16 cellular contexts compared by ENCODE assay signal in the genomic region with DNA sequence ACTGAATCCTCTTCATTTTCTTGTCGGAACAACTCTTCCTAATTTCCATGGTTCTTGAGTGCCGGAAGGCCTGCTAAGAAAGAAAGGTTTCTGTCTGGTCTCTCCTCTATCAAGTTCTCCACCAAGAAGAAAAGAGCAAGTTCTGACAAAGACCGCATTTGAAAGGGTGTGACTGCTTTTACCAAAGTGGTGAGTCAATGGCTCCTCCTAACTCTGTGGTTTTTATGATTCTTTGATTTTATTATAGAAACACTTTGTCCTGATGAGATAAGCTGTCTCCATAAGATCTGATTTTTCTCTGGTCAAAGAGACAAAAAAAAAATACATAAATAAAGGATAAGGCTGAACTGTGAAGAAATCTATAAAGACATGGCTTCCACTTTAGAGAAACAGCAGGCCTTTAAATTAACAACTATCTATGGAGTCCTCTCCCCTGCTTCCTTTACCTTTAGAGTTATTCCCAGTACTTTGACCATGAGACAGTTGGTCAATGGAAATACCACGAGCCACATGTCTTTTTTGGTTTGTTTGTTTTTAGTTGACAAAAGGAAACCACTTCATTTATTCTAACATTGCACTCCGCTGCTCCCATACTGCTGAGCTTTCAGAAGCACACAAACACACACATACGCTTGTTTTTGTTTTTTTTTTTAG.
A peak's percentile ranks its signal among the peaks of the same experiment; 100 is the strongest.
DNase-seq lines count a peak whose midpoint lies in the region; ATAC-seq and TF ChIP-seq lines count a peak whose summit lies in the region.
"Had no signal": no experiment of that assay in that cellular context is flagged by ENCODE, and none has a peak within 500 bp of the region (broad histone marks: within the 10 kb centered on the region; RNA-seq: fewer than 3 reads in every experiment).

No MANE protein-coding gene starts in this region.

- H3K9ac ChIP-seq in adipocyte (ENCODE audit: low read length), result no peak overlapping the region

- peaks cover 30% of the 10 kb centered on the region for H3K4me1 Mint-ChIP-seq in activated naive CD8-positive, alpha-beta T cell treated with anti-CD3 and anti-CD28 coated beads, Interleukin-2, amount 50 U/mL, for 24 hours
- H3K4me1 Mint-ChIP-seq in activated naive CD8-positive, alpha-beta T cell treated with anti-CD3 and anti-CD28 coated beads for 36 hours, result peaks cover 22% of the 10 kb centered on the region
- H3K4me1 Mint-ChIP-seq in activated T-helper 1 cell treated with anti-CD3 and anti-CD28 coated beads, Interleukin-12 subunit alpha, Interleukin-12 subunit beta, Interleukin-2, Interleukin-4 antibody, amounts not matched to agents 30 ng/mL and 10 ng/mL and 1 ng/mL, durations not matched to agents 14 hours and 24 hours and 36 hours (ENCODE audit: low read depth), result peaks cover 5% of the 10 kb centered on the region

- no peaks in the 10 kb centered on the region for H3K27me3 ChIP-seq in adipocyte (replicated peaks; ENCODE audit: control insufficient read depth, insufficient read depth, low read length)
- no peaks in the 10 kb centered on the region for H3K27me3 ChIP-seq in upper lobe of right lung
- H3K27me3 ChIP-seq: upper lobe of left lung had no signal

- H3K36me3 ChIP-seq in adipocyte (ENCODE audit: control insufficient read depth, insufficient read depth, low read length, severe bottlenecking), result peaks cover 7% of the 10 kb centered on the region
- peaks cover 16% of the 10 kb centered on the region for H3K36me3 ChIP-seq in upper lobe of right lung

- H3K4me3 Mint-ChIP-seq in activated naive CD8-positive, alpha-beta T cell treated with anti-CD3 and anti-CD28 coated beads, Interleukin-2, amount 50 U/mL, for 24 hours, result no peak overlapping the region
- no peak overlapping the region for H3K4me3 Mint-ChIP-seq in activated naive CD8-positive, alpha-beta T cell treated with anti-CD3 and anti-CD28 coated beads for 36 hours
- no peak overlapping the region for H3K4me3 Mint-ChIP-seq in activated T-helper 1 cell treated with anti-CD3 and anti-CD28 coated beads, Interleukin-12 subunit alpha, Interleukin-12 subunit beta, Interleukin-2, Interleukin-4 antibody, amounts not matched to agents 30 ng/mL and 10 ng/mL and 1 ng/mL, durations not matched to agents 14 hours and 24 hours and 36 hours

- H3K9me3 Mint-ChIP-seq in activated naive CD8-positive, alpha-beta T cell treated with anti-CD3 and anti-CD28 coated beads, Interleukin-2, amount 50 U/mL, for 24 hours, result no peaks in the 10 kb centered on the region
- H3K9me3 Mint-ChIP-seq in activated naive CD8-positive, alpha-beta T cell treated with anti-CD3 and anti-CD28 coated beads for 36 hours, result no peaks in the 10 kb centered on the region
- H3K9me3 Mint-ChIP-seq in activated T-helper 1 cell treated with anti-CD3 and anti-CD28 coated beads, Interleukin-12 subunit alpha, Interleukin-12 subunit beta, Interleukin-2, Interleukin-4 antibody, amounts not matched to agents 30 ng/mL and 10 ng/mL and 1 ng/mL, durations not matched to agents 14 hours and 24 hours and 36 hours, result no peaks in the 10 kb centered on the region

- TF ChIP-seq CTCF in upper lobe of right lung (IDR thresholded peaks at IDR 0.05), result no peak

- intact Hi-C loops in upper lobe of right lung (cut with DNase I) (no loop called here), cardiac septum (cut with DNase I) (no loop called here)
- intact Hi-C loops in activated T-helper 1 cell treated with anti-CD3 and anti-CD28 coated beads, Interleukin-12 subunit alpha, Interleukin-12 subunit beta, Interleukin-2, Interleukin-4 antibody, amounts not matched to agents 30 ng/mL and 10 ng/mL and 1 ng/mL, durations not matched to agents 14 hours and 24 hours and 36 hours (cut with micrococcal nuclease), result loop anchor here (10.0 kb wide), 1 partner anchor 46 kb away; no protein-coding TSS in a partner anchor

- H3K27ac ChIP-seq in upper lobe of right lung, result no peak overlapping the region
- H3K27ac ChIP-seq: upper lobe of left lung had no signal

- no peaks in the 10 kb centered on the region for H3K27me3 Mint-ChIP-seq in activated naive CD8-positive, alpha-beta T cell treated with anti-CD3 and anti-CD28 coated beads, Interleukin-2, amount 50 U/mL, for 24 hours
- no peaks in the 10 kb centered on the region for H3K27me3 Mint-ChIP-seq in activated naive CD8-positive, alpha-beta T cell treated with anti-CD3 and anti-CD28 coated beads for 36 hours
- no peaks in the 10 kb centered on the region for H3K27me3 Mint-ChIP-seq in activated T-helper 1 cell treated with anti-CD3 and anti-CD28 coated beads, Interleukin-12 subunit alpha, Interleukin-12 subunit beta, Interleukin-2, Interleukin-4 antibody, amounts not matched to agents 30 ng/mL and 10 ng/mL and 1 ng/mL, durations not matched to agents 14 hours and 24 hours and 36 hours (ENCODE audit: insufficient read depth)

- H3K9me3 ChIP-seq in adipocyte (ENCODE audit: control insufficient read depth, low read length), result no peaks in the 10 kb centered on the region
- H3K9me3 ChIP-seq in upper lobe of right lung, result no peaks in the 10 kb centered on the region
- H3K9me3 ChIP-seq: upper lobe of left lung had no signal

- H3K4me3 ChIP-seq in adipocyte (ENCODE audit: low read length), result no peak overlapping the region
- H3K4me3 ChIP-seq in upper lobe of right lung, result no peak overlapping the region
- H3K4me3 ChIP-seq: lung, upper lobe of left lung had no signal

- H3K4me1 ChIP-seq in adipocyte (ENCODE audit: control insufficient read depth, insufficient read depth, low read length), result peaks cover 2% of the 10 kb centered on the region
- H3K4me1 ChIP-seq in upper lobe of right lung, result no peaks in the 10 kb centered on the region
- H3K4me1 ChIP-seq: upper lobe of left lung had no signal

- peaks cover 50% of the 10 kb centered on the region for H3K36me3 Mint-ChIP-seq in activated naive CD8-positive, alpha-beta T cell treated with anti-CD3 and anti-CD28 coated beads, Interleukin-2, amount 50 U/mL, for 24 hours (ENCODE audit: low read depth)
- H3K36me3 Mint-ChIP-seq in activated naive CD8-positive, alpha-beta T cell treated with anti-CD3 and anti-CD28 coated beads for 36 hours, result peaks cover 33% of the 10 kb centered on the region
- peaks cover 44% of the 10 kb centered on the region for H3K36me3 Mint-ChIP-seq in activated T-helper 1 cell treated with anti-CD3 and anti-CD28 coated beads, Interleukin-12 subunit alpha, Interleukin-12 subunit beta, Interleukin-2, Interleukin-4 antibody, amounts not matched to agents 30 ng/mL and 10 ng/mL and 1 ng/mL, durations not matched to agents 14 hours and 24 hours and 36 hours (ENCODE audit: low read depth)

- H3K27ac Mint-ChIP-seq in activated naive CD8-positive, alpha-beta T cell treated with anti-CD3 and anti-CD28 coated beads, Interleukin-2, amount 50 U/mL, for 24 hours, result no peak overlapping the region
- H3K27ac Mint-ChIP-seq in activated naive CD8-positive, alpha-beta T cell treated with anti-CD3 and anti-CD28 coated beads for 36 hours, result no peak overlapping the region
- no peak overlapping the region for H3K27ac Mint-ChIP-seq in activated T-helper 1 cell treated with anti-CD3 and anti-CD28 coated beads, Interleukin-12 subunit alpha, Interleukin-12 subunit beta, Interleukin-2, Interleukin-4 antibody, amounts not matched to agents 30 ng/mL and 10 ng/mL and 1 ng/mL, durations not matched to agents 14 hours and 24 hours and 36 hours

- peak; percentile 93 for ATAC-seq in activated naive CD8-positive, alpha-beta T cell treated with anti-CD3 and anti-CD28 coated beads, Interleukin-2, amount 50 U/mL, for 24 hours
- ATAC-seq in upper lobe of right lung, result no peak

- DNase-seq in activated naive CD8-positive, alpha-beta T cell treated with anti-CD3 and anti-CD28 coated beads, Interleukin-2, amount 50 U/mL, for 24 hours, result no peak
- no peak for DNase-seq in activated naive CD8-positive, alpha-beta T cell treated with anti-CD3 and anti-CD28 coated beads for 36 hours
- DNase-seq in adipocyte (ENCODE audit: low read depth) (peak; percentile 6), foreskin melanocyte (peak; percentile 87), upper lobe of right lung (no peak), cardiac septum (ENCODE audit: low spot score) (no peak)
- DNase-seq in activated CD4-positive, CD25-positive, alpha-beta regulatory T cell treated with anti-CD3 and anti-CD28 coated beads, Interleukin-2, amount 50 U/mL, for 72 hours, result no peak
- no peak for DNase-seq in activated T-helper 1 cell treated with anti-CD3 and anti-CD28 coated beads, Interleukin-12 subunit alpha, Interleukin-12 subunit beta, Interleukin-2, Interleukin-4 antibody, amounts not matched to agents 30 ng/mL and 10 ng/mL and 1 ng/mL, durations not matched to agents 14 hours and 24 hours and 36 hours (ENCODE audit: low spot score)
- DNase-seq: DMS 273 treated with DMSO at 0.1 percent for 48 hours, hypothalamus, NCI-H1092 treated with DMSO at 0.1 percent for 48 hours, NCI-H748 treated with DMSO at 0.1 percent for 48 hours, occipital lobe, SIG-M5, upper lobe of left lung had no signal

Comparison
In these comparisons a context has a peak if more than half of its experiments do, and no peak if none do; other contexts are left out.
1. DNase-seq: peak in adipocyte (single experiment) and foreskin melanocyte (single experiment); none in activated naive CD8-positive, alpha-beta T cell treated with anti-CD3 and anti-CD28 coated beads, Interleukin-2, amount 50 U/mL, for 24 hours (single experiment), activated naive CD8-positive, alpha-beta T cell treated with anti-CD3 and anti-CD28 coated beads for 36 hours (single experiment), activated CD4-positive, CD25-positive, alpha-beta regulatory T cell treated with anti-CD3 and anti-CD28 coated beads, Interleukin-2, amount 50 U/mL, for 72 hours (single experiment), upper lobe of right lung (single experiment), activated T-helper 1 cell treated with anti-CD3 and anti-CD28 coated beads, Interleukin-12 subunit alpha, Interleukin-12 subunit beta, Interleukin-2, Interleukin-4 antibody, amounts not matched to agents 30 ng/mL and 10 ng/mL and 1 ng/mL, durations not matched to agents 14 hours and 24 hours and 36 hours (single experiment) and cardiac septum (single experiment).